1 cellular context compared by ENCODE assay signal in genomic region chr16:21638573-21638975, GRCh38.
TF ChIP-seq lines count a peak whose summit lies in the region.

No MANE protein-coding gene starts in this region.

TF ChIP-seq in K562, 482 proteins besides CTCF, POLR2A, EP300 and RAD21:
- TF ChIP-seq ZNF274 (IDR thresholded peaks at IDR 0.05; ENCODE audit: borderline replicate concordance, low read depth, low read length) = no peak
- peak; percentile 11; the same call in 1 of the 2 replicates for TF ChIP-seq EGR1 (conservative IDR thresholded peaks at IDR 0.05)
